27 cellular contexts compared by ENCODE assay signal in genomic region chr1:167291539-167292195, GRCh38.
"Had no signal": no experiment of that assay in that cellular context is flagged by ENCODE, and none has a peak within 500 bp of the region (broad histone marks: within the 10 kb centered on the region; RNA-seq: fewer than 3 reads in every experiment).

No MANE protein-coding gene starts in this region.

- ATAC-seq: activated CD4-positive, alpha-beta T cell treated with anti-CD3 and anti-CD28 coated beads for 36 hours; activated naive CD8-positive, alpha-beta T cell treated with anti-CD3 and anti-CD28 coated beads, Interleukin-2, amount 50 U/mL, for 24 hours; body of pancreas; gastrocnemius medialis; left ventricle myocardium superior; stimulated activated effector memory CD8-positive, alpha-beta T cell treated with anti-CD3 and anti-CD28 coated beads, Interleukin-12 subunit alpha, Interleukin-12 subunit beta, amount 100 ng/mL, for 72 hours; T-cell had no signal

- H3K9me3 Mint-ChIP-seq: activated CD4-positive, alpha-beta memory T cell treated with anti-CD3 and anti-CD28 coated beads for 36 hours; activated naive CD8-positive, alpha-beta T cell treated with anti-CD3 and anti-CD28 coated beads, Interleukin-2, amount 50 U/mL, for 24 hours; stimulated activated effector memory CD8-positive, alpha-beta T cell treated with anti-CD3 and anti-CD28 coated beads, Interleukin-12 subunit alpha, Interleukin-12 subunit beta, amount 100 ng/mL, for 72 hours had no signal

- H3K36me3 ChIP-seq: esophagus muscularis mucosa, gastrocnemius medialis, right lobe of liver, stomach, suprapubic skin, tibial nerve had no signal

- H3K9me3 ChIP-seq: body of pancreas, esophagus muscularis mucosa, gastrocnemius medialis, right lobe of liver, stomach, suprapubic skin, tibial nerve had no signal

- H3K27ac Mint-ChIP-seq: activated B cell treated with CpG ODN at 0.5 μM for 24 hours; activated CD4-positive, alpha-beta memory T cell treated with anti-CD3 and anti-CD28 coated beads for 36 hours; activated CD4-positive, alpha-beta T cell treated with anti-CD3 and anti-CD28 coated beads for 36 hours; activated naive CD8-positive, alpha-beta T cell treated with anti-CD3 and anti-CD28 coated beads, Interleukin-2, amount 50 U/mL, for 24 hours; stimulated activated effector memory CD8-positive, alpha-beta T cell treated with anti-CD3 and anti-CD28 coated beads, Interleukin-12 subunit alpha, Interleukin-12 subunit beta, amount 100 ng/mL, for 72 hours; T-cell had no signal

- H3K4me3 ChIP-seq: body of pancreas, coronary artery, esophagus muscularis mucosa, gastrocnemius medialis, right lobe of liver, skin epidermis, stomach, suprapubic skin, tibial nerve had no signal

- H3K36me3 Mint-ChIP-seq: activated CD4-positive, alpha-beta memory T cell treated with anti-CD3 and anti-CD28 coated beads for 36 hours; stimulated activated effector memory CD8-positive, alpha-beta T cell treated with anti-CD3 and anti-CD28 coated beads, Interleukin-12 subunit alpha, Interleukin-12 subunit beta, amount 100 ng/mL, for 72 hours; T-cell had no signal

- H3K27ac ChIP-seq: body of pancreas, coronary artery, esophagus muscularis mucosa, gastrocnemius medialis, right lobe of liver, skin epidermis, stomach, suprapubic skin, tibial nerve had no signal

- H3K27me3 Mint-ChIP-seq: activated B cell treated with CpG ODN at 0.5 μM for 24 hours; activated CD4-positive, alpha-beta memory T cell treated with anti-CD3 and anti-CD28 coated beads for 36 hours; activated CD4-positive, alpha-beta T cell treated with anti-CD3 and anti-CD28 coated beads for 36 hours; activated naive CD8-positive, alpha-beta T cell treated with anti-CD3 and anti-CD28 coated beads, Interleukin-2, amount 50 U/mL, for 24 hours; naive B cell; T-cell had no signal

- DNase-seq: activated B cell treated with CpG ODN at 0.5 μM for 24 hours; activated CD4-positive, alpha-beta memory T cell treated with anti-CD3 and anti-CD28 coated beads for 36 hours; activated CD4-positive, alpha-beta T cell treated with anti-CD3 and anti-CD28 coated beads for 36 hours; activated gamma-delta T cell; activated naive CD4-positive, alpha-beta T cell treated with anti-CD3 and anti-CD28 coated beads, Interleukin-2, amount 50 U/mL, for 16 hours; activated naive CD8-positive, alpha-beta T cell treated with anti-CD3 and anti-CD28 coated beads, Interleukin-2, amount 50 U/mL, for 24 hours; activated T-cell treated with anti-CD3 and anti-CD28 coated beads for 4 hours; anterior cingulate cortex; body of pancreas; gastrocnemius medialis; hippocampal formation; left ventricle myocardium superior; mammary epithelial cell; naive B cell; occipital lobe; posterior cingulate gyrus; right lobe of liver; stimulated activated CD4-positive, alpha-beta T cell treated with anti-CD3 and anti-CD28 coated beads, Interleukin-1b, Interleukin-23, amount 100 ng/mL, for 48 hours; stomach; T-cell had no signal

- H3K4me3 Mint-ChIP-seq: activated B cell treated with CpG ODN at 0.5 μM for 24 hours; activated CD4-positive, alpha-beta memory T cell treated with anti-CD3 and anti-CD28 coated beads for 36 hours; activated CD4-positive, alpha-beta T cell treated with anti-CD3 and anti-CD28 coated beads for 36 hours; activated naive CD8-positive, alpha-beta T cell treated with anti-CD3 and anti-CD28 coated beads, Interleukin-2, amount 50 U/mL, for 24 hours; naive B cell; neural crest cell; stimulated activated effector memory CD8-positive, alpha-beta T cell treated with anti-CD3 and anti-CD28 coated beads, Interleukin-12 subunit alpha, Interleukin-12 subunit beta, amount 100 ng/mL, for 72 hours; T-cell had no signal

- H3K27me3 ChIP-seq: body of pancreas, esophagus muscularis mucosa, gastrocnemius medialis, right lobe of liver, stomach, suprapubic skin, tibial nerve had no signal
